Comparison of ENCODE assay signal across 15 cellular contexts in the genomic region with DNA sequence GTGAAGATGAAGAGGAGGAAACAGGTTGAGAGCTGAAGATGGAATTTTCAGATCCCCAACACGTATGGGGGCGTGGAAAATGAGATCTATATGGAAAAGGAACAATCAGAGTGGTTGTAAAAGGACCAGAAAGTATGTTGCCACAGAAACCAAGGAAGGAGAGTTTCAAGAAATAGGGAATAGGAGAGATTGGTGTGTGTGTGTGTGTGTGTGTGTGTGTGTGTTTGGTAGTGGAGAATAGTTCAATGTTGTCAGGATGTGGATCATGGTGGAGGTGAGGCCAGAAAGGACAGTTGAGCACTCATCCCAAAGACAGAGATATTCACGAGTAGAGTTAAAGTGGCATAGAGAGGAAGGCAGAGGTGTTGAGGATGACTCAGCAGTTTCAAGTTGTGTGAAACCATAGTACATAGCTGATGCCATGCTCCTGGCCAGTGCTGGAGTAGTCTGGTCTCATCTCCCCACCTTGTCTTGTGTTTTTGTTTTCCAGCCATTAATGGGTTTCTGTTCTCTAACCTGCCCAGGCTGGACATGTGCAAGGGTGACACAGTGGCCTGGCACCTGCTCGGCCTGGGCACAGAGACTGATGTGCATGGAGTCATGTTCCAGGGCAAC. TPM values are rescaled to one million over a fixed set of nuclear protein-coding genes. Genes with fewer than 3 reads are reported as not detected.
DNase-seq lines count a peak whose midpoint lies in the region; ATAC-seq and TF ChIP-seq lines count a peak whose summit lies in the region.
"Had no signal": no experiment of that assay in that cellular context is flagged by ENCODE, and none has a peak within 500 bp of the region (broad histone marks: within the 10 kb centered on the region; RNA-seq: fewer than 3 reads in every experiment).

No MANE protein-coding gene starts in this region.

- no peaks in the 10 kb centered on the region for H3K79me1 ChIP-seq in mesendoderm (ENCODE audit: low read length)

- peak in 2 of 3 donors; percentile 1 to 25 for DNase-seq in mucosa of descending colon
- DNase-seq in pons (ENCODE audit: low spot score), result no peak
- no peak for DNase-seq in brain microvascular endothelial cell
- no peak for DNase-seq in mesendoderm
- DNase-seq: activated CD4-positive, CD25-positive, alpha-beta regulatory T cell treated with anti-CD3 and anti-CD28 coated beads, Interleukin-2, amount 50 U/mL, for 72 hours; amniotic stem cell; effector CD4-positive, alpha-beta T cell; heart left ventricle; NCI-H226; SJCRH30 had no signal

- H3K79me2 ChIP-seq in mesendoderm (ENCODE audit: control insufficient read depth, insufficient read depth, low read length), result no peaks in the 10 kb centered on the region

- intact Hi-C loops in mucosa of descending colon (cut with DNase I, micrococcal nuclease), result no loop called here

- in situ Hi-C loops in brain microvascular endothelial cell (cut with HindIII; ENCODE audit: low pct_ligation_motif_present, low sequenced_read_pairs), result no loop called here

- H2AK5ac ChIP-seq in mesendoderm (ENCODE audit: low read length), result no peak overlapping the region

- H3K4me3 ChIP-seq in mucosa of descending colon (no peak overlapping the region), brain microvascular endothelial cell (ENCODE audit: low read depth, low read length) (no peak overlapping the region), mesendoderm (ENCODE audit: low read length) (no peak overlapping the region)
- H3K4me3 ChIP-seq: heart left ventricle, lung, SJCRH30 had no signal

- H3K9me3 ChIP-seq in mucosa of descending colon, result no peaks in the 10 kb centered on the region
- H3K9me3 ChIP-seq: heart left ventricle, SJCRH30 had no signal

- H3K23ac ChIP-seq in mesendoderm (ENCODE audit: low read length), result no peak overlapping the region

- no peak overlapping the region for H3K18ac ChIP-seq in mesendoderm (ENCODE audit: low read length)

- WGBS in mesendoderm (ENCODE audit: extremely low coverage, insufficient coverage, low lambda C conversion rate), result no CpG with 5 or more reads among the region's 4 CpGs

- no peak overlapping the region for H3K4me2 ChIP-seq in mesendoderm (ENCODE audit: low read length)

- no peak overlapping the region for H4K8ac ChIP-seq in mesendoderm (ENCODE audit: low read depth, low read length)

- no peak overlapping the region for H3K9ac ChIP-seq in mesendoderm (ENCODE audit: low read length)

- H2BK120ac ChIP-seq in mesendoderm (ENCODE audit: low read depth, low read length), result no peak overlapping the region

- H3K27ac ChIP-seq in brain microvascular endothelial cell, result no peak overlapping the region
- no peak overlapping the region for H3K27ac ChIP-seq in mesendoderm (ENCODE audit: low read depth, low read length)
- H3K27ac ChIP-seq: heart left ventricle, SJCRH30 had no signal

- H3K36me3 ChIP-seq in mucosa of descending colon (ENCODE audit: low read depth) (no peaks in the 10 kb centered on the region), brain microvascular endothelial cell (replicated peaks) (no peaks in the 10 kb centered on the region), mesendoderm (ENCODE audit: control insufficient read depth, insufficient read depth, low read length) (no peaks in the 10 kb centered on the region)
- H3K36me3 ChIP-seq: SJCRH30 had no signal

- ATAC-seq in GM18861 (IDR thresholded peaks at IDR 0.05; ENCODE audit: unreplicated experiment) (peak; percentile 67), GM21447 (IDR thresholded peaks at IDR 0.05; ENCODE audit: unreplicated experiment) (peak; percentile 64), HG03342 (IDR thresholded peaks at IDR 0.05; ENCODE audit: unreplicated experiment) (peak; percentile 73), mucosa of descending colon (peak; percentile 57), HG02970 (IDR thresholded peaks at IDR 0.05; ENCODE audit: low FRiP score, unreplicated experiment) (no peak)
- ATAC-seq: heart left ventricle had no signal

- H3K4me1 ChIP-seq in mucosa of descending colon (ENCODE audit: low read depth) (no peaks in the 10 kb centered on the region), mesendoderm (ENCODE audit: control insufficient read depth, low read depth, low read length) (no peaks in the 10 kb centered on the region)
- H3K4me1 ChIP-seq: heart left ventricle, SJCRH30 had no signal

- H4K5ac ChIP-seq in mesendoderm (ENCODE audit: low read length), result no peak overlapping the region

- no peak overlapping the region for H3K4ac ChIP-seq in mesendoderm (ENCODE audit: low read depth, low read length)

- H2BK15ac ChIP-seq in mesendoderm (replicated peaks; ENCODE audit: low read depth), result no peak overlapping the region

- no peaks in the 10 kb centered on the region for H3K27me3 ChIP-seq in brain microvascular endothelial cell (replicated peaks)
- no peaks in the 10 kb centered on the region for H3K27me3 ChIP-seq in mesendoderm (ENCODE audit: insufficient read depth, low read length, poor library complexity)
- H3K27me3 ChIP-seq: SJCRH30 had no signal

- no peak overlapping the region for H3K56ac ChIP-seq in mesendoderm (ENCODE audit: low read length)

- no peak for TF ChIP-seq CTCF in mucosa of descending colon (IDR thresholded peaks at IDR 0.05)
- no peak for TF ChIP-seq CTCF in brain microvascular endothelial cell (IDR thresholded peaks at IDR 0.05; ENCODE audit: low read depth, low read length, missing control alignments)

- H2BK5ac ChIP-seq in mesendoderm (ENCODE audit: low read length), result no peak overlapping the region

RNA-seq across cellular contexts. Expression of a gene that starts 36.1 kb away (rescaled TPM):
- total RNA-seq in mucosa of descending colon, result 100 to 1,000 TPM; 160 to 225 (median 187) TPM
- polyA plus RNA-seq in mesendoderm (2013, experiment 1 of 2), result 18.5 TPM
- polyA plus RNA-seq in mesendoderm (2013, experiment 2 of 2), result 20.6 TPM

Comparison
In these comparisons a context has a peak if more than half of its experiments do, and no peak if none do; other contexts are left out.
1. DNase-seq: peak in mucosa of descending colon (2 of 3); none in pons (single experiment), brain microvascular endothelial cell (single experiment) and mesendoderm (single experiment).